15 cellular contexts compared by ENCODE assay signal in the genomic region with DNA sequence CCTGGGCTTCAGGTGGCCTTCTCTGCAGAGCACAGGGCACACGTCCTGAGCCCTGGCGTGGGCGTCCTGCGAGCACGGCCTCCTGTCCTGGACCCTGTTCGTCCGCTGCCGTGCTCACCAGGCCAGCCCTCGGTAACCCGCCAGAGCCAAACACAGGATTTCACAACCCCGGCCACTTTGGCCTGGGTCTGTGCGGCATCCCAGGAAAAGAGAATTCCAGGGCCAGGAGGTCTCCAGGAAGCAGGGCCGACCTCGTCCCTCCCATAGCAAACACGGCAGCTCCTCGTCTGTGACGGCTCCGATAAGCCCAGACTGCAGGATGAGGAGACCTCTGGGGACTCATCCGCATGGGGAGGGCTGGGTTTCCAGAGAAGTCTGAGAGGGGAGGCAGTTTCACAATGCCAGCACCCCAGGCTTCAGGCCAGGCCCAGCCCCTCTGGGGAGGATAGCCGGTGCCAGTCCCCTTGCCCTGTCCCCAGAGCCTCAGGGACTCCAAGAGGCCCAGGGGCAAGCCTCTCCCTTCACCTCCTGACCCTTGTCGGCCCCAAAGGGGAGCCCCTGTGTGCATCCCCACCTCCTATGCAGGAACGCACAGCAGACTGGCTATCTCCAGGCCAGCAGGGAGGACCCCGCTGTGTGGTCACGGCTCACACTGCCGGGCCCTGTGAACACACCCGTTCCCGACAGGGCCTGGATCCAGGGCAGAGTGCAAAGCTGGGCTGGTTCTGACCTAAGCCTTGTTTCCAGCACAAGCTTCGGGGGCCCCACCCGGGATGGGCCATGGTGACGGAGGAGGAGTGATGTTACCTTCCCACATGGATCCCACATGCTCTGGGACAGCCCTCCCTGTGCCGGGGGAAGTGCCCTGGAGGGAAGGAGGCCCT. TPM values are rescaled to one million over a fixed set of nuclear protein-coding genes. Genes with fewer than 3 reads are reported as not detected.
DNase-seq lines count a peak whose midpoint lies in the region; ATAC-seq and TF ChIP-seq lines count a peak whose summit lies in the region.
"Had no signal": no experiment of that assay in that cellular context is flagged by ENCODE, and none has a peak within 500 bp of the region (broad histone marks: within the 10 kb centered on the region; RNA-seq: fewer than 3 reads in every experiment).

No MANE protein-coding gene starts in this region.

- H3K4me1 Mint-ChIP-seq in MCF 10A (ENCODE audit: insufficient read depth, unreplicated experiment) = no peaks in the 10 kb centered on the region

- BruUV-seq in MCF 10A (replicated peaks; lab: Mats Ljungman, UMichigan) = no TSS peak

- no peak overlapping the region for H3K4me3 Mint-ChIP-seq in MCF 10A (ENCODE audit: unreplicated experiment)
- H3K4me3 Mint-ChIP-seq: activated T-cell treated with anti-CD3 and anti-CD28 coated beads, Interleukin-2, amount 50 U/mL, for 4 hours had no signal

- H3K36me3 ChIP-seq in lung (ENCODE audit: control insufficient read depth in 2 of 2, insufficient read depth in 2 of 2, low read length in 2 of 2) (no peaks in the 10 kb centered on the region), subcutaneous abdominal adipose tissue (ENCODE audit: control insufficient read depth in 5 of 5, insufficient read depth in 5 of 5, low read length in 5 of 5) (peaks cover 0 to 2% (median 0%) of the 10 kb centered on the region in 5 donors)
- H3K36me3 ChIP-seq: neutrophil had no signal

- CTCF ChIA-PET in MCF 10A (lab: Yijun Ruan, JAX) = interaction anchor here (1.0 kb wide), 1 partner anchor 198 kb away, joined by 3 read pairs; no protein-coding TSS in a partner anchor

- peaks cover 0 to 13% of the 10 kb centered on the region in 2 donors for H3K4me1 ChIP-seq in lung (ENCODE audit: control insufficient read depth in 2 of 2, insufficient read depth in 2 of 2, low read length in 2 of 2)
- peaks cover 17 to 52% (median 29%) of the 10 kb centered on the region in 5 donors for H3K4me1 ChIP-seq in subcutaneous abdominal adipose tissue (ENCODE audit: control insufficient read depth in 5 of 5, insufficient read depth in 5 of 5, low read length in 5 of 5)

- H3K27ac Mint-ChIP-seq in MCF 10A (ENCODE audit: low read depth, unreplicated experiment) = no peak overlapping the region

- POLR2A ChIA-PET in MCF 10A (lab: Yijun Ruan, JAX) = interaction anchor here (1.2 kb wide), 1 partner anchor 38 kb away, joined by 4 read pairs; no protein-coding TSS in a partner anchor

- no peaks in the 10 kb centered on the region for H3K27me3 Mint-ChIP-seq in MCF 10A (ENCODE audit: insufficient read depth, unreplicated experiment)

- DNase-seq in HuH-7 (ENCODE audit: low spot score) (peak; percentile 71), fibroblast of the aortic adventitia (ENCODE audit: low read depth) (peak; percentile 50), lung (ENCODE audit: low spot score) (peak; percentile 66), MCF 10A (ENCODE audit: unreplicated experiment) (no peak)
- DNase-seq: activated CD4-positive, alpha-beta T cell treated with anti-CD3 and anti-CD28 coated beads, Interleukin-2, amount 50 U/mL, for 4 hours; activated T-cell treated with anti-CD3 and anti-CD28 coated beads, Interleukin-2, amount 50 U/mL, for 4 hours; Calu3; mammary epithelial cell; NCI-H1694; NCI-H446 treated with DMSO at 0.1 percent for 48 hours had no signal

- ATAC-seq in lung (ENCODE audit: insufficient read depth, low FRiP score) (peak; percentile 12), GM21528 (IDR thresholded peaks at IDR 0.05; ENCODE audit: low FRiP score, unreplicated experiment) (no peak), GM21360 (IDR thresholded peaks at IDR 0.05; ENCODE audit: unreplicated experiment) (no peak), HG03469 (IDR thresholded peaks at IDR 0.05; ENCODE audit: unreplicated experiment) (no peak)
- ATAC-seq: activated T-cell treated with anti-CD3 and anti-CD28 coated beads, Interleukin-2, amount 50 U/mL, for 4 hours had no signal

- peak overlapping the region in 1 of 2 donors; percentile 84 for H3K27ac ChIP-seq in lung (ENCODE audit: low read depth in 1 of 2, low read length in 1 of 2)
- H3K27ac ChIP-seq in subcutaneous abdominal adipose tissue (ENCODE audit: low read depth, low read length) = peak overlapping the region; percentile 97
- H3K27ac ChIP-seq: neutrophil had no signal

- H3K36me3 Mint-ChIP-seq in MCF 10A (ENCODE audit: insufficient read depth, unreplicated experiment) = no peaks in the 10 kb centered on the region

- intact Hi-C loops in MCF 10A (cut with micrococcal nuclease) = no loop called here

- H3K9me3 Mint-ChIP-seq in MCF 10A (ENCODE audit: unreplicated experiment) = no peaks in the 10 kb centered on the region
- H3K9me3 Mint-ChIP-seq: activated T-cell treated with anti-CD3 and anti-CD28 coated beads, Interleukin-2, amount 50 U/mL, for 4 hours had no signal

- no peaks in the 10 kb centered on the region for H3K9me3 ChIP-seq in lung (ENCODE audit: control insufficient read depth in 2 of 2, insufficient read depth in 1 of 2, low read length in 1 of 2)
- peaks cover 0 to 4% (median 0%) of the 10 kb centered on the region in 5 donors for H3K9me3 ChIP-seq in subcutaneous abdominal adipose tissue (ENCODE audit: control insufficient read depth in 5 of 5, low read length in 5 of 5)
- H3K9me3 ChIP-seq: neutrophil had no signal

- peak overlapping the region; percentile 62 to 98 (median 65) for H3K9ac ChIP-seq in subcutaneous abdominal adipose tissue (ENCODE audit: low read length in 5 of 5)

- H3K27me3 ChIP-seq in lung (ENCODE audit: control insufficient read depth, insufficient read depth) = no peaks in the 10 kb centered on the region
- peaks cover 0 to 4% (median 0%) of the 10 kb centered on the region in 5 donors for H3K27me3 ChIP-seq in subcutaneous abdominal adipose tissue (ENCODE audit: control insufficient read depth in 5 of 5, insufficient read depth in 4 of 5, low read length in 5 of 5)
- H3K27me3 ChIP-seq: neutrophil had no signal

- 65 to 79% methylated on average over 31 of the region's 31 CpGs for WGBS in lung, 2 donors

- no peak for TF ChIP-seq CTCF in fibroblast of the aortic adventitia (IDR thresholded peaks at IDR 0.05; ENCODE audit: insufficient read depth, low read length)
- no peak for TF ChIP-seq CTCF in lung (IDR thresholded peaks at IDR 0.05; ENCODE audit: control extremely low read depth, extremely low read depth)
- no peak for TF ChIP-seq CTCF in MCF 10A (IDR thresholded peaks at IDR 0.05; ENCODE audit: unreplicated experiment)

- H3K4me3 ChIP-seq in fibroblast of the aortic adventitia (ENCODE audit: low read depth, low read length) = no peak overlapping the region
- no peak overlapping the region for H3K4me3 ChIP-seq in lung
- H3K4me3 ChIP-seq in subcutaneous abdominal adipose tissue (ENCODE audit: low read depth in 1 of 5, low read length in 5 of 5) = peak overlapping the region in 3 of 5 donors; percentile 3 to 39 (median 14)

RNA-seq across cellular contexts. Expression of a gene that starts 22.3 kb away (rescaled TPM):
- total RNA-seq in fibroblast of the aortic adventitia (ENCODE audit: low replicate concordance) (7.6 and 9.6 TPM in 2 replicates), lung (10 to 100 TPM; 16.9 to 18.6 TPM), MCF 10A (2022) (not detected in 2 replicates)
- 10 to 100 TPM in 1 of 2 donors, 1 to 10 TPM in 1; 9.5 to 23.5 TPM for polyA plus RNA-seq in lung
- total RNA-seq: activated T-cell treated with anti-CD3 and anti-CD28 coated beads, Interleukin-2, amount 50 U/mL, for 4 hours; Calu3 had no signal
- polyA plus RNA-seq: mammary epithelial cell had no signal

RNA-seq across cellular contexts. Expression of a gene that starts 48.2 kb away (rescaled TPM):
- 0.41 and 1.5 TPM in 2 replicates for total RNA-seq in fibroblast of the aortic adventitia (ENCODE audit: low replicate concordance)
- total RNA-seq in lung = 10 to 100 TPM; 41.7 to 67.3 TPM
- 10 to 100 TPM; 21.4 to 34.5 TPM for polyA plus RNA-seq in lung
- 20.4 and 28.8 TPM in 2 replicates for total RNA-seq in MCF 10A (2022)

Comparison
In these comparisons a context has a peak if more than half of its experiments do, and no peak if none do; other contexts are left out.
1. H3K4me3 ChIP-seq: peak in subcutaneous abdominal adipose tissue (3 of 5); none in fibroblast of the aortic adventitia (single experiment) and lung (single experiment).